Comparison of ENCODE assay signal across 17 cellular contexts in the genomic region with DNA sequence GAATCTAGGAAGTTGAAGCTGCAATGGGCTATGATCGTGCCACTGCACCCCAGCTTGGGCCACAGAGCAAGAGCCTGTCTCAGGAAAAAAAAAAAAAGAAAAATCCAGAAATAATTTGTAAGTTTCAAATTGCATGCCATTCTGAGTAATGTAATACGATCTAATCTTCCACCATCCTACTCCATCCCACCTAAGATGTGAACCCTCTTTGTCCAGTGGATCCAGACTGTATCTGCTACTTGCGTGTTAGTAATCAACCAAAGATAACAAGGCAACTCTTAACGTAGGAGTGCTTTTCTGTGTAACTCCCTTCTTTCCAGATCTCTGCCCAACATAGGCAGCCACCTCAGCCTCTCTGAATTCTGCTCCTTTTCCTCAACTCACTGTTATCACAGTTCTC. TPM values are rescaled to one million over a fixed set of nuclear protein-coding genes. Genes with fewer than 3 reads are reported as not detected.
DNase-seq lines count a peak whose midpoint lies in the region; ATAC-seq and TF ChIP-seq lines count a peak whose summit lies in the region.
"Had no signal": no experiment of that assay in that cellular context is flagged by ENCODE, and none has a peak within 500 bp of the region (broad histone marks: within the 10 kb centered on the region; RNA-seq: fewer than 3 reads in every experiment).

No MANE protein-coding gene starts in this region.

- H3K4me2 ChIP-seq in SK-N-SH: no peak overlapping the region
- H3K4me2 ChIP-seq in Karpas-422 (ENCODE audit: low read depth, low read length, poor library complexity, severe bottlenecking): no peak overlapping the region
- H3K4me2 ChIP-seq in osteoblast (ENCODE audit: insufficient read depth, low read length): no peak overlapping the region
- H3K4me2 ChIP-seq: BLaER1 treated with 17β-estradiol and CSF1 and Interleukin-3, amounts not matched to agents 10 nM and 100 nM had no signal

- no peaks in the 10 kb centered on the region for H4K20me1 ChIP-seq in SK-N-SH (ENCODE audit: insufficient read depth)
- H4K20me1 ChIP-seq in Karpas-422 (ENCODE audit: insufficient read depth, low read depth, low read length): no peaks in the 10 kb centered on the region
- no peaks in the 10 kb centered on the region for H4K20me1 ChIP-seq in osteoblast (ENCODE audit: insufficient read depth, low read length)
- H4K20me1 ChIP-seq: BLaER1 treated with 17β-estradiol and CSF1 and Interleukin-3, amounts not matched to agents 10 nM and 100 nM had no signal

- H3F3A ChIP-seq in SK-N-SH (replicated peaks; ENCODE audit: insufficient read depth): no peaks in the 10 kb centered on the region

- no peaks in the 10 kb centered on the region for H3K4me1 ChIP-seq in SK-N-SH (ENCODE audit: control insufficient read depth in 1 of 2, insufficient read depth in 2 of 2, low read depth in 1 of 2, low read length in 1 of 2)
- H3K4me1 ChIP-seq in Karpas-422 (ENCODE audit: low read length): peaks cover 98% of the 10 kb centered on the region
- no peaks in the 10 kb centered on the region for H3K4me1 ChIP-seq in osteoblast (ENCODE audit: insufficient read depth, low read length)
- H3K4me1 ChIP-seq in Peyer's patch: no peaks in the 10 kb centered on the region

- POLR2A ChIA-PET in SK-N-SH (lab: Yijun Ruan, JAX): no interaction called here

- H3K36me3 ChIP-seq in SK-N-SH (replicated peaks in 1 of 2; ENCODE audit: control insufficient read depth in 1 of 2, insufficient read depth in 2 of 2, low read length in 1 of 2) (peaks cover 33 to 34% of the 10 kb centered on the region in 2 experiments), Karpas-422 (ENCODE audit: insufficient read depth, low read length) (peaks cover 95% of the 10 kb centered on the region), osteoblast (ENCODE audit: insufficient read depth, low read length) (no peaks in the 10 kb centered on the region), Peyer's patch (no peaks in the 10 kb centered on the region)

- TF ChIP-seq POLR2A in Peyer's patch (IDR thresholded peaks at IDR 0.05): no peak

- no peak for TF ChIP-seq CTCF in SK-N-SH (IDR thresholded peaks at IDR 0.05)
- no peak for TF ChIP-seq CTCF in osteoblast (IDR thresholded peaks at IDR 0.05; ENCODE audit: extremely low read depth, low read depth, low read length)
- TF ChIP-seq CTCF in Peyer's patch (IDR thresholded peaks at IDR 0.05): no peak

- DNase-seq in SK-N-SH: no peak
- DNase-seq in Karpas-422: no peak
- DNase-seq in osteoblast (ENCODE audit: insufficient read length, low spot score, missing footprints): no peak
- no peak for DNase-seq in Peyer's patch
- DNase-seq in activated T-cell treated with anti-CD3 and anti-CD28 coated beads for 4 hours: no peak
- DNase-seq: 8988T; Calu3; CD8-positive, alpha-beta T cell; DMS79 treated with DMSO at 0.1 percent for 48 hours; GF-D8; GM23248 had no signal

- H3K9me2 ChIP-seq in SK-N-SH (no peaks in the 10 kb centered on the region), Karpas-422 (replicated peaks; ENCODE audit: insufficient read depth, low read length) (no peaks in the 10 kb centered on the region)

- TF ChIP-seq RAD21 in SK-N-SH (IDR thresholded peaks at IDR 0.05; ENCODE audit: low read length): no peak

- ATAC-seq in SK-N-SH treated with all-trans-retinoic acid at 6 μM for 48 hours: peak; percentile 36; the same call in 2 of the 3 replicates
- no peak for ATAC-seq in GM19455 (IDR thresholded peaks at IDR 0.05; ENCODE audit: unreplicated experiment)
- ATAC-seq: CD8-positive, alpha-beta T cell; K562 had no signal

- H3K27ac ChIP-seq in SK-N-SH (ENCODE audit: low read depth in 2 of 2, low read length in 1 of 2) (no peak overlapping the region), Karpas-422 (ENCODE audit: low read length) (peak overlapping the region; percentile 96), osteoblast (ENCODE audit: low read depth, low read length) (no peak overlapping the region), Peyer's patch (no peak overlapping the region)
- H3K27ac ChIP-seq: BLaER1 treated with 17β-estradiol and CSF1 and Interleukin-3, amounts not matched to agents 10 nM and 100 nM; GM23248; HL-60 had no signal

- H3K9ac ChIP-seq in SK-N-SH (no peak overlapping the region), Karpas-422 (ENCODE audit: low read length) (no peak overlapping the region)
- H3K9ac ChIP-seq: BLaER1 treated with 17β-estradiol and CSF1 and Interleukin-3, amounts not matched to agents 10 nM and 100 nM; GM23248 had no signal

- WGBS in SK-N-SH (ENCODE audit: low lambda C conversion rate): 95% methylated on average over 4 of the region's 4 CpGs

- TF ChIP-seq EP300 in SK-N-SH (IDR thresholded peaks at IDR 0.05; ENCODE audit: borderline replicate concordance in 1 of 2, low read depth in 1 of 2, low read length in 1 of 2): no peak

- H3K27me3 ChIP-seq in SK-N-SH (ENCODE audit: insufficient read depth): no peaks in the 10 kb centered on the region
- no peaks in the 10 kb centered on the region for H3K27me3 ChIP-seq in Karpas-422 (ENCODE audit: low read length)
- H3K27me3 ChIP-seq in osteoblast (ENCODE audit: insufficient read depth, low read length): no peaks in the 10 kb centered on the region
- no peaks in the 10 kb centered on the region for H3K27me3 ChIP-seq in Peyer's patch
- H3K27me3 ChIP-seq: BLaER1 treated with 17β-estradiol and CSF1 and Interleukin-3, amounts not matched to agents 10 nM and 100 nM had no signal

- no peaks in the 10 kb centered on the region; the same call in 1 of the 2 replicates for H3K79me2 ChIP-seq in SK-N-SH (ENCODE audit: insufficient read depth)
- H3K79me2 ChIP-seq in Karpas-422 (ENCODE audit: low read length): peaks cover 63% of the 10 kb centered on the region
- no peaks in the 10 kb centered on the region for H3K79me2 ChIP-seq in osteoblast (ENCODE audit: insufficient read depth, low read length)

- CTCF ChIA-PET in SK-N-SH (lab: Yijun Ruan, JAX): interaction anchor here (1.2 kb wide), 2 partner anchors 13 to 21 kb away, joined by 3 read pairs; no protein-coding TSS in a partner anchor

- no peak overlapping the region for H2AFZ ChIP-seq in SK-N-SH (ENCODE audit: low read depth)
- H2AFZ ChIP-seq in Karpas-422 (ENCODE audit: low read length): no peak overlapping the region
- H2AFZ ChIP-seq in osteoblast (ENCODE audit: low read length): peak overlapping the region; percentile 21
- H2AFZ ChIP-seq: GM23248 had no signal

- H3K9me3 ChIP-seq in SK-N-SH (no peaks in the 10 kb centered on the region), Karpas-422 (ENCODE audit: low read length) (no peaks in the 10 kb centered on the region), osteoblast (ENCODE audit: low read depth, low read length) (no peaks in the 10 kb centered on the region), Peyer's patch (no peaks in the 10 kb centered on the region)
- H3K9me3 ChIP-seq: BLaER1 treated with 17β-estradiol and CSF1 and Interleukin-3, amounts not matched to agents 10 nM and 100 nM; HAP-1 had no signal

- H3K4me3 ChIP-seq in SK-N-SH (ENCODE audit: low read depth in 2 of 2, low read length in 1 of 2) (no peak overlapping the region), Karpas-422 (ENCODE audit: low read length) (no peak overlapping the region), osteoblast (ENCODE audit: insufficient read depth, low read length) (no peak overlapping the region), Peyer's patch (no peak overlapping the region)
- H3K4me3 ChIP-seq: BLaER1 treated with 17β-estradiol and CSF1 and Interleukin-3, amounts not matched to agents 10 nM and 100 nM; GM23248; HAP-1; K562 had no signal

TF ChIP-seq in SK-N-SH treated with all-trans-retinoic acid at 6 μM for 48 hours, 23 proteins besides CTCF, POLR2A, EP300 and RAD21 (continues in another document):
- no peak for TF ChIP-seq ISL1 (CRISPR knock-in tag; IDR thresholded peaks at IDR 0.05)
- TF ChIP-seq TCF4 (CRISPR knock-in tag; IDR thresholded peaks at IDR 0.05; ENCODE audit: borderline replicate concordance): no peak
- TF ChIP-seq ZFP30 (CRISPR knock-in tag; IDR thresholded peaks at IDR 0.05): no peak

TF ChIP-seq in SK-N-SH, 30 proteins besides CTCF, POLR2A, EP300 and RAD21 (continues in another document):
- no peak for TF ChIP-seq RCOR1 (IDR thresholded peaks at IDR 0.05; ENCODE audit: low read length)
- TF ChIP-seq TAF1 (IDR thresholded peaks at IDR 0.05; ENCODE audit: borderline replicate concordance, low read depth, low read length): no peak
- no peak for TF ChIP-seq POLR2AphosphoS5 (IDR thresholded peaks at IDR 0.05; ENCODE audit: low read depth, low read length)
- TF ChIP-seq SMC3 (IDR thresholded peaks at IDR 0.05; ENCODE audit: low read depth, low read length): no peak
- no peak for TF ChIP-seq GABPA (IDR thresholded peaks at IDR 0.05; ENCODE audit: low read depth)
- no peak for TF ChIP-seq EZH2phosphoT487 (IDR thresholded peaks at IDR 0.05; ENCODE audit: borderline replicate concordance, low read depth)
- no peak for TF ChIP-seq RFX5 (IDR thresholded peaks at IDR 0.05; ENCODE audit: low read length)
- TF ChIP-seq, protein P1, sequence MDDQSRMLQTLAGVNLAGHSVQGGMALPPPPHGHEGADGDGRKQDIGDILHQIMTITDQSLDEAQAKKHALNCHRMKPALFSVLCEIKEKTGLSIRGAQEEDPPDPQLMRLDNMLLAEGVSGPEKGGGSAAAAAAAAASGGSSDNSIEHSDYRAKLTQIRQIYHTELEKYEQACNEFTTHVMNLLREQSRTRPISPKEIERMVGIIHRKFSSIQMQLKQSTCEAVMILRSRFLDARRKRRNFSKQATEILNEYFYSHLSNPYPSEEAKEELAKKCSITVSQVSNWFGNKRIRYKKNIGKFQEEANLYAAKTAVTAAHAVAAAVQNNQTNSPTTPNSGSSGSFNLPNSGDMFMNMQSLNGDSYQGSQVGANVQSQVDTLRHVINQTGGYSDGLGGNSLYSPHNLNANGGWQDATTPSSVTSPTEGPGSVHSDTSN (IDR thresholded peaks at IDR 0.05): no peak
- TF ChIP-seq TEAD4 (IDR thresholded peaks at IDR 0.05; ENCODE audit: borderline replicate concordance, insufficient read depth): no peak
- TF ChIP-seq TCF12 (IDR thresholded peaks at IDR 0.05): no peak
- TF ChIP-seq, protein P2, sequence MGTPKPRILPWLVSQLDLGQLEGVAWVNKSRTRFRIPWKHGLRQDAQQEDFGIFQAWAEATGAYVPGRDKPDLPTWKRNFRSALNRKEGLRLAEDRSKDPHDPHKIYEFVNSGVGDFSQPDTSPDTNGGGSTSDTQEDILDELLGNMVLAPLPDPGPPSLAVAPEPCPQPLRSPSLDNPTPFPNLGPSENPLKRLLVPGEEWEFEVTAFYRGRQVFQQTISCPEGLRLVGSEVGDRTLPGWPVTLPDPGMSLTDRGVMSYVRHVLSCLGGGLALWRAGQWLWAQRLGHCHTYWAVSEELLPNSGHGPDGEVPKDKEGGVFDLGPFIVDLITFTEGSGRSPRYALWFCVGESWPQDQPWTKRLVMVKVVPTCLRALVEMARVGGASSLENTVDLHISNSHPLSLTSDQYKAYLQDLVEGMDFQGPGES (IDR thresholded peaks at IDR 0.05; ENCODE audit: low read depth, low read length): no peak

RNA-seq across cellular contexts. Expression of a gene that starts 24.3 kb away (rescaled TPM):
- 15.0 and 15.8 TPM in 2 replicates for polyA plus RNA-seq in SK-N-SH (2012; rRNA removed)
- 20.1 and 22.5 TPM in 2 replicates for polyA plus RNA-seq in SK-N-SH (2012; cell fraction: cytosol; rRNA removed)
- 12.3 and 17.9 TPM in 2 replicates for polyA plus RNA-seq in SK-N-SH (2012; cell fraction: nucleus; rRNA removed)
- 144 and 321 TPM in 2 replicates for total RNA-seq in Karpas-422 (2014; rRNA removed; shearing (Covaris generic); ENCODE audit: low replicate concordance)
- total RNA-seq in osteoblast: 5.3 and 5.4 TPM in 2 replicates
- total RNA-seq in Peyer's patch: 10 to 100 TPM in 2 of 4 donors, 1 to 10 TPM in 2; 5.4 to 32.2 (median 8.7) TPM
